10 cellular contexts compared by ENCODE assay signal in genomic region chr6:73310503-73310845, GRCh38. TPM values are rescaled to one million over a fixed set of nuclear protein-coding genes. Genes with fewer than 3 reads are reported as not detected.
DNase-seq lines count a peak whose midpoint lies in the region; ATAC-seq, FAIRE-seq and TF ChIP-seq lines count a peak whose summit lies in the region.
"Not testable (repeated sequence)": the region's sequence is repeated elsewhere in the genome, so short reads cannot be mapped to it uniquely, and the experiment has no call there.
"Had no signal": no experiment of that assay in that cellular context is flagged by ENCODE, and none has a peak within 500 bp of the region (broad histone marks: within the 10 kb centered on the region; RNA-seq: fewer than 3 reads in every experiment).

No MANE protein-coding gene starts in this region.

- not testable (repeated sequence) for TF ChIP-seq CTCF in bronchial epithelial cell (IDR thresholded peaks at IDR 0.05; ENCODE audit: insufficient read depth, low read length, severe bottlenecking); foreskin fibroblast (IDR thresholded peaks at IDR 0.05; ENCODE audit: low read depth, low read length); gastrocnemius medialis (IDR thresholded peaks at IDR 0.05 in 4 of 5, conservative IDR thresholded peaks at IDR 0.05 in 1 of 5); vagina (IDR thresholded peaks at IDR 0.05)

- H3K27me3 Mint-ChIP-seq in activated CD4-positive, alpha-beta memory T cell treated with anti-CD3 and anti-CD28 coated beads, Interleukin-2, amount 10 ng/mL, durations not matched to agents 7 days and 5 days: peaks cover 40% of the 10 kb centered on the region

- not testable (repeated sequence) for FAIRE-seq in bronchial epithelial cell (lab: Jason Lieb, UNC)

- intact Hi-C loops in gastrocnemius medialis (cut with DNase I; ENCODE audit: low total_unique reads); vagina (cut with DNase I): not testable (repeated sequence)

- TF ChIP-seq POLR2A in gastrocnemius medialis (IDR thresholded peaks at IDR 0.05); vagina (IDR thresholded peaks at IDR 0.05): not testable (repeated sequence)

- H3K9me3 ChIP-seq in MG63; mononuclear cell (ENCODE audit: low read depth, low read length); gastrocnemius medialis; vagina: not testable (repeated sequence)

- H3K36me3 ChIP-seq in MG63; bronchial epithelial cell (ENCODE audit: control insufficient read depth, insufficient read depth, low read length); gastrocnemius medialis; vagina: not testable (repeated sequence)

- H3K4me3 Mint-ChIP-seq in activated CD4-positive, alpha-beta memory T cell treated with anti-CD3 and anti-CD28 coated beads, Interleukin-2, amount 10 ng/mL, durations not matched to agents 7 days and 5 days: peak overlapping the region; percentile 95

- peaks cover 34% of the 10 kb centered on the region for H3K36me3 Mint-ChIP-seq in activated CD4-positive, alpha-beta memory T cell treated with anti-CD3 and anti-CD28 coated beads, Interleukin-2, amount 10 ng/mL, durations not matched to agents 7 days and 5 days (ENCODE audit: low read depth)

- CTCF ChIA-PET in activated CD4-positive, alpha-beta memory T cell treated with anti-CD3 and anti-CD28 coated beads, Interleukin-2, amount 10 ng/mL, durations not matched to agents 7 days and 5 days (lab: Charles Lee): interaction anchor here (0.7 to 1.5 kb wide), 2 partner anchors 19 to 114 kb away, joined by 3 to 4 read pairs; no protein-coding TSS in a partner anchor

- H3K4me1 Mint-ChIP-seq in activated CD4-positive, alpha-beta memory T cell treated with anti-CD3 and anti-CD28 coated beads, Interleukin-2, amount 10 ng/mL, durations not matched to agents 7 days and 5 days: peaks cover 48% of the 10 kb centered on the region

- H3K4me3 ChIP-seq in GM08714 (ENCODE audit: low read length) (peak overlapping the region; percentile 51), MG63 (peak overlapping the region; percentile 79), bronchial epithelial cell (ENCODE audit: low read depth, low read length) (peak overlapping the region; percentile 80), foreskin fibroblast (ENCODE audit: low read depth in 1 of 2, low read length in 2 of 2) (peak overlapping the region; percentile 68 to 84), mononuclear cell (ENCODE audit: low read length) (peak overlapping the region; percentile 68), gastrocnemius medialis (peak overlapping the region; percentile 48 to 59 (median 53)), vagina (peak overlapping the region; percentile 58 to 63)

- peak overlapping the region; percentile 85 for H3K27ac Mint-ChIP-seq in activated CD4-positive, alpha-beta memory T cell treated with anti-CD3 and anti-CD28 coated beads, Interleukin-2, amount 10 ng/mL, durations not matched to agents 7 days and 5 days

- not testable (repeated sequence) for ATAC-seq in gastrocnemius medialis

- H3K4me1 ChIP-seq in mononuclear cell (ENCODE audit: insufficient read depth, low read length): peaks cover 19% of the 10 kb centered on the region
- not testable (repeated sequence) for H3K4me1 ChIP-seq in gastrocnemius medialis
- peaks cover 20% of the 10 kb centered on the region for H3K4me1 ChIP-seq in vagina

- POLR2A ChIA-PET in activated CD4-positive, alpha-beta memory T cell treated with anti-CD3 and anti-CD28 coated beads, Interleukin-2, amount 10 ng/mL, durations not matched to agents 7 days and 5 days (lab: Charles Lee): not testable (repeated sequence)

- in situ Hi-C loops in gastrocnemius medialis (cut with MboI; ENCODE audit: low sequenced_read_pairs in 4 of 4): not testable (repeated sequence)

- H3K9me3 Mint-ChIP-seq in activated CD4-positive, alpha-beta memory T cell treated with anti-CD3 and anti-CD28 coated beads, Interleukin-2, amount 10 ng/mL, durations not matched to agents 7 days and 5 days: not testable (repeated sequence)

- not testable (repeated sequence) for DNase-seq in MG63; activated CD4-positive, alpha-beta memory T cell treated with anti-CD3 and anti-CD28 coated beads, Interleukin-2, amount 10 ng/mL, durations not matched to agents 7 days and 5 days; bronchial epithelial cell (ENCODE audit: low read depth); foreskin fibroblast; gastrocnemius medialis; vagina (ENCODE audit: extremely low spot score in 2 of 2)

- H3K27me3 ChIP-seq in MG63; bronchial epithelial cell (ENCODE audit: control insufficient read depth, insufficient read depth, low read length); vagina: not testable (repeated sequence)
- H3K27me3 ChIP-seq in mononuclear cell (ENCODE audit: insufficient read depth, low read length) (peaks cover 14% of the 10 kb centered on the region), gastrocnemius medialis (peaks cover 20 to 41% (median 28%) of the 10 kb centered on the region in 3 donors)

- H3K27ac ChIP-seq in gastrocnemius medialis: not testable (repeated sequence)
- peak overlapping the region; percentile 70 for H3K27ac ChIP-seq in vagina

RNA-seq across cellular contexts. Expression of gene DPPA5, which starts 43.6 kb away (rescaled TPM):
- not detected in 2 replicates for total RNA-seq in MG63 (2014; rRNA removed; shearing (Covaris generic); ENCODE audit: low replicate concordance)
- not detected for total RNA-seq in activated CD4-positive, alpha-beta memory T cell treated with anti-CD3 and anti-CD28 coated beads, Interleukin-2, amount 10 ng/mL, durations not matched to agents 7 days and 5 days
- total RNA-seq in bronchial epithelial cell (not detected in 2 replicates), mononuclear cell (not detected), gastrocnemius medialis (not detected), vagina (not detected)
- total RNA-seq: renal cortical epithelial cell, SK-MEL-5 had no signal

RNA-seq across cellular contexts. Expression of gene KHDC1, which starts 47.5 kb away (rescaled TPM):
- total RNA-seq in MG63 (2014; rRNA removed; shearing (Covaris generic); ENCODE audit: low replicate concordance): 2.3 and 3.5 TPM in 2 replicates
- total RNA-seq in activated CD4-positive, alpha-beta memory T cell treated with anti-CD3 and anti-CD28 coated beads, Interleukin-2, amount 10 ng/mL, durations not matched to agents 7 days and 5 days: 1 to 10 TPM; 8.5 TPM
- total RNA-seq in bronchial epithelial cell (1.3 and 1.7 TPM in 2 replicates), mononuclear cell (0.21 TPM), gastrocnemius medialis (not detected), vagina (0.98 TPM)
- total RNA-seq: SK-MEL-5 had no signal

RNA-seq across cellular contexts. Expression of gene KHDC3L, which starts 52.0 kb away (rescaled TPM):
- not detected in 2 replicates for total RNA-seq in MG63 (2014; rRNA removed; shearing (Covaris generic); ENCODE audit: low replicate concordance)
- not detected for total RNA-seq in activated CD4-positive, alpha-beta memory T cell treated with anti-CD3 and anti-CD28 coated beads, Interleukin-2, amount 10 ng/mL, durations not matched to agents 7 days and 5 days
- total RNA-seq in bronchial epithelial cell: not detected in 2 replicates
- not detected for total RNA-seq in mononuclear cell
- total RNA-seq in gastrocnemius medialis: not detected
- not detected for total RNA-seq in vagina
- total RNA-seq: renal cortical epithelial cell, SK-MEL-5 had no signal

RNA-seq across cellular contexts. Expression of gene OOEP, which starts 59.2 kb away (rescaled TPM):
- not detected in 2 replicates for total RNA-seq in MG63 (2014; rRNA removed; shearing (Covaris generic); ENCODE audit: low replicate concordance)
- under 1 TPM; 0.33 to 0.68 TPM for total RNA-seq in activated CD4-positive, alpha-beta memory T cell treated with anti-CD3 and anti-CD28 coated beads, Interleukin-2, amount 10 ng/mL, durations not matched to agents 7 days and 5 days
- total RNA-seq in bronchial epithelial cell (not detected in 2 replicates), mononuclear cell (not detected), gastrocnemius medialis (not detected), vagina (not detected)
- total RNA-seq: renal cortical epithelial cell, SK-MEL-5 had no signal
